In the genomic region with DNA sequence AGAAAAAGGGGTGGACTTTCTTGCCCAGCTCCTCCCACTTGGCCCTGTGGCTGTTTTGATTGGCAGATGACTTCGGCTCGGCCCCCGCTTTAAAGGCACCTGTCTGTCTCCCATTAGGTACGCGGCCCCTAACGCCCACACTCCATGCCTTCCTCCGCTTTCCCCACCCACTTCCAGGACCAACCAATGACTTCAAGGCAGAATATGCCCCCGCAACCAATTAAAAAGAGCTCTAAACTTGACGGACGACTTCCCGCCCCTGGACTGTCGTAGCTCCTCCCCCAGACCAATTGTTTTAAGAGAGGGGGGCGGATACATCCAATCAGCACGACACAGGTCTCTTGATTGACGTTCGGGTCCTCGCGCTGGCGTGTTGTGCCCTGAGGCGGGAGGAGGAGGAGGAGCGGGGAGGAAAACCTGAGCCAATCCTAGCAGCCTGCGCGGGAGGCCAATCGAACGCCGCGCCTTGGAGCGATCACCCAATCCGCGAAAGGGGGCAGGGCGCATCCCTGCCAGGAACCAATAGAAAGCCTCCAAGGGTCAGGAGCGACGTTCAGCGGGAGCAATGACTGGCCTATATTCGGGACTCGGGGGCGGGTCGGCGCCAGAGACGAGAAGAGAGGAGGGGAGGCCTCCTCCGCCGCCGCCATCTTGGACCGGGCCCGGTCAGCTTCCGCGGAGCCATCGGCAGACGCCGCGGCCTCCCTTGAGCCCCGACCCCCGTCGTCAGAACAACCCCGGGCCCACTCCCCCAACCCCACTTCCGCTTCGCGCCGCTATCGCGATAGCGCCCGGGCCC, we compare ENCODE assay signal across 8 cellular contexts. TPM values are rescaled to one million over a fixed set of nuclear protein-coding genes. Genes with fewer than 3 reads are reported as not detected.
A peak's percentile ranks its signal among the peaks of the same experiment; 100 is the strongest.
DNase-seq lines count a peak whose midpoint lies in the region; ATAC-seq and TF ChIP-seq lines count a peak whose summit lies in the region.

A gene (plus strand): TSS at position 649 of the 799 bp plus-strand sequence. CDS start 5,217 bp downstream, outside the sequence.

- peaks cover 42% of the 10 kb centered on the region for H3K4me1 Mint-ChIP-seq in activated T-helper 1 cell treated with anti-CD3 and anti-CD28 coated beads, Interleukin-12 subunit alpha, Interleukin-12 subunit beta, Interleukin-2, Interleukin-4 antibody, amounts not matched to agents 30 ng/mL and 10 ng/mL and 1 ng/mL, durations not matched to agents 14 hours and 24 hours and 36 hours (ENCODE audit: low read depth)

- WGBS in GM23248 (ENCODE audit: low coverage in 1 of 2, low lambda C conversion rate in 2 of 2, missing lambda C conversion rate in 2 of 2), 2 experiments, result 0 to 1% methylated on average over 49 to 60 of the region's 63 CpGs
- WGBS in esophagus squamous epithelium, 2 donors, result 0 to 2% methylated on average over 9 to 17 of the region's 63 CpGs

- H3K4me1 ChIP-seq in DND-41 (ENCODE audit: insufficient read depth, low read length) (peaks cover 40% of the 10 kb centered on the region), GM23248 (ENCODE audit: insufficient read depth) (peaks cover 23% of the 10 kb centered on the region), esophagus squamous epithelium (peaks cover 30 to 67% (median 36%) of the 10 kb centered on the region in 3 donors)

- H3F3A ChIP-seq in GM23248 (ENCODE audit: insufficient read depth), result peaks cover 13% of the 10 kb centered on the region; the same call in 1 of the 2 replicates

- H4K20me1 ChIP-seq in DND-41 (ENCODE audit: insufficient read depth, low read length) (peaks cover 50% of the 10 kb centered on the region), GM23248 (ENCODE audit: insufficient read depth) (peaks cover 4% of the 10 kb centered on the region; the same call in 1 of the 2 replicates)

- peak within 1 kb of the TSS; percentile 86 for H3K27ac ChIP-seq in DND-41 (ENCODE audit: low read length)
- H3K27ac ChIP-seq in GM23248, result peak within 1 kb of the TSS; percentile 77
- H3K27ac ChIP-seq in esophagus squamous epithelium, result peak within 1 kb of the TSS; percentile 94 to 96 (median 95)

- H3K9me2 ChIP-seq in GM23248 (ENCODE audit: insufficient read depth), result no peaks in the 10 kb centered on the region

- H3K27ac Mint-ChIP-seq in activated T-helper 1 cell treated with anti-CD3 and anti-CD28 coated beads, Interleukin-12 subunit alpha, Interleukin-12 subunit beta, Interleukin-2, Interleukin-4 antibody, amounts not matched to agents 30 ng/mL and 10 ng/mL and 1 ng/mL, durations not matched to agents 14 hours and 24 hours and 36 hours, result peak within 1 kb of the TSS; percentile 92

- H3K4me3 Mint-ChIP-seq in activated T-helper 1 cell treated with anti-CD3 and anti-CD28 coated beads, Interleukin-12 subunit alpha, Interleukin-12 subunit beta, Interleukin-2, Interleukin-4 antibody, amounts not matched to agents 30 ng/mL and 10 ng/mL and 1 ng/mL, durations not matched to agents 14 hours and 24 hours and 36 hours, result peak within 1 kb of the TSS; percentile 93

- H3K4me3 ChIP-seq in DND-41 (ENCODE audit: low read depth in 1 of 2, low read length in 2 of 2) (peak within 1 kb of the TSS; percentile 75 to 89), GM23248 (peak within 1 kb of the TSS; percentile 78), esophagus squamous epithelium (peak within 1 kb of the TSS; percentile 88 to 100 (median 96))

- H3K36me3 ChIP-seq in DND-41 (ENCODE audit: insufficient read depth, low read length), result peaks cover 40% of the 10 kb centered on the region
- H3K36me3 ChIP-seq in GM23248 (ENCODE audit: low read depth), result no peaks in the 10 kb centered on the region
- peaks cover 0 to 38% (median 0%) of the 10 kb centered on the region in 3 donors for H3K36me3 ChIP-seq in esophagus squamous epithelium

- H2AFZ ChIP-seq in DND-41 (ENCODE audit: low read depth, low read length), result peak within 1 kb of the TSS; percentile 88
- peak within 1 kb of the TSS; percentile 89 for H2AFZ ChIP-seq in GM23248

- intact Hi-C loops in activated T-helper 1 cell treated with anti-CD3 and anti-CD28 coated beads, Interleukin-12 subunit alpha, Interleukin-12 subunit beta, Interleukin-2, Interleukin-4 antibody, amounts not matched to agents 30 ng/mL and 10 ng/mL and 1 ng/mL, durations not matched to agents 14 hours and 24 hours and 36 hours (cut with micrococcal nuclease), result loop anchor here (1.0 to 10.0 kb wide), 12 partner anchors 22 to 1517 kb away; a partner anchor contains a TSS
- intact Hi-C loops in esophagus squamous epithelium (cut with DNase I), result no loop called here

- DNase-seq in DND-41 (peak; percentile 100), GM23248 (peak; percentile 100), Kasumi-1 (lab: John Stamatoyannopoulos, UW) (peak; percentile 100), RPMI7951 (ENCODE audit: low read depth) (peak; percentile 100), esophagus squamous epithelium (lab: John Stamatoyannopoulos, UW) (peak; percentile 100), myocyte (ENCODE audit: low read depth) (peak; percentile 100)
- DNase-seq in activated T-helper 1 cell treated with anti-CD3 and anti-CD28 coated beads, Interleukin-12 subunit alpha, Interleukin-12 subunit beta, Interleukin-2, Interleukin-4 antibody, amounts not matched to agents 30 ng/mL and 10 ng/mL and 1 ng/mL, durations not matched to agents 14 hours and 24 hours and 36 hours (ENCODE audit: low spot score), result peak; percentile 99
- peak; percentile 98 to 99 for DNase-seq in stimulated activated CD8-positive, alpha-beta memory T cell treated with anti-CD3 and anti-CD28 coated beads, Interleukin-7, amount 100 ng/mL, for 48 hours (ENCODE audit: extremely low read depth in 1 of 2, low read depth in 1 of 2)

- TF ChIP-seq CTCF in DND-41 (IDR thresholded peaks at IDR 0.05; ENCODE audit: borderline replicate concordance, extremely low read depth, low read length, poor library complexity, severe bottlenecking) (no peak), esophagus squamous epithelium (IDR thresholded peaks at IDR 0.05) (no peak)

- in situ Hi-C loops in GM23248 (cut with MboI), result no loop called here

- H3K79me2 ChIP-seq in DND-41 (ENCODE audit: insufficient read depth, low read length) (peaks cover 47% of the 10 kb centered on the region), GM23248 (ENCODE audit: insufficient read depth) (peaks cover 47% of the 10 kb centered on the region)

- no peaks in the 10 kb centered on the region for H3K9me3 Mint-ChIP-seq in activated T-helper 1 cell treated with anti-CD3 and anti-CD28 coated beads, Interleukin-12 subunit alpha, Interleukin-12 subunit beta, Interleukin-2, Interleukin-4 antibody, amounts not matched to agents 30 ng/mL and 10 ng/mL and 1 ng/mL, durations not matched to agents 14 hours and 24 hours and 36 hours

- peak; percentile 84 for ATAC-seq in DND-41 (ENCODE audit: insufficient read depth, low read depth)

- H3K9me3 ChIP-seq in DND-41 (ENCODE audit: insufficient read depth, low read length, severe bottlenecking), result no peaks in the 10 kb centered on the region
- H3K9me3 ChIP-seq in GM23248 (ENCODE audit: low read depth), result no peaks in the 10 kb centered on the region
- H3K9me3 ChIP-seq in esophagus squamous epithelium, result no peaks in the 10 kb centered on the region

- H3K4me2 ChIP-seq in DND-41 (ENCODE audit: insufficient read depth, low read length) (peak within 1 kb of the TSS; percentile 97), GM23248 (ENCODE audit: unreplicated experiment) (peak within 1 kb of the TSS; percentile 84)

- no peaks in the 10 kb centered on the region for H3K27me3 Mint-ChIP-seq in activated T-helper 1 cell treated with anti-CD3 and anti-CD28 coated beads, Interleukin-12 subunit alpha, Interleukin-12 subunit beta, Interleukin-2, Interleukin-4 antibody, amounts not matched to agents 30 ng/mL and 10 ng/mL and 1 ng/mL, durations not matched to agents 14 hours and 24 hours and 36 hours (ENCODE audit: insufficient read depth)

- H3K36me3 Mint-ChIP-seq in activated T-helper 1 cell treated with anti-CD3 and anti-CD28 coated beads, Interleukin-12 subunit alpha, Interleukin-12 subunit beta, Interleukin-2, Interleukin-4 antibody, amounts not matched to agents 30 ng/mL and 10 ng/mL and 1 ng/mL, durations not matched to agents 14 hours and 24 hours and 36 hours (ENCODE audit: low read depth), result peaks cover 12% of the 10 kb centered on the region

- H3K27me3 ChIP-seq in DND-41 (ENCODE audit: insufficient read depth, low read length, poor library complexity) (no peaks in the 10 kb centered on the region), GM23248 (replicated peaks; ENCODE audit: insufficient read depth) (no peaks in the 10 kb centered on the region), esophagus squamous epithelium (no peaks in the 10 kb centered on the region)

- TF ChIP-seq POLR2A in esophagus squamous epithelium (IDR thresholded peaks at IDR 0.05), result peak in 3 of 4 donors; percentile 83 to 89 (median 88)

- H3K9ac ChIP-seq in DND-41 (ENCODE audit: low read depth, low read length) (peak within 1 kb of the TSS; percentile 98), GM23248 (peak within 1 kb of the TSS; percentile 98)

RNA-seq across cellular contexts. Expression of the gene that starts here (rescaled TPM):
- 8.9 and 12.6 TPM in 2 replicates for total RNA-seq in GM23248 (2014; rRNA removed; shearing (Covaris generic))
- 16.6 and 19.4 TPM in 2 replicates for polyA plus RNA-seq in GM23248 (2016; fragmentation: Nextera tagmentation; extraction: Ambion mirVana)
- 9.6 and 12.3 TPM in 2 replicates for total RNA-seq in RPMI7951 (2014; rRNA removed; shearing (Covaris generic))
- total RNA-seq in activated T-helper 1 cell treated with anti-CD3 and anti-CD28 coated beads, Interleukin-12 subunit alpha, Interleukin-12 subunit beta, Interleukin-2, Interleukin-4 antibody, amounts not matched to agents 30 ng/mL and 10 ng/mL and 1 ng/mL, durations not matched to agents 14 hours and 24 hours and 36 hours, result 70.0 and 73.2 TPM in 2 replicates
- total RNA-seq in esophagus squamous epithelium (10 to 100 TPM; 18.0 to 27.9 (median 18.7) TPM), myocyte (17.0 and 17.2 TPM in 2 replicates)
- 42.3 TPM for polyA plus RNA-seq in myocyte (2012)

Comparison
In these comparisons a context has a peak if more than half of its experiments do, and no peak if none do; other contexts are left out.
1. Peak in every context shown above with its lines: DNase-seq, ATAC-seq, H3K4me3 ChIP-seq and H3K27ac ChIP-seq.